8 cellular contexts compared by ENCODE assay signal in the genomic region with DNA sequence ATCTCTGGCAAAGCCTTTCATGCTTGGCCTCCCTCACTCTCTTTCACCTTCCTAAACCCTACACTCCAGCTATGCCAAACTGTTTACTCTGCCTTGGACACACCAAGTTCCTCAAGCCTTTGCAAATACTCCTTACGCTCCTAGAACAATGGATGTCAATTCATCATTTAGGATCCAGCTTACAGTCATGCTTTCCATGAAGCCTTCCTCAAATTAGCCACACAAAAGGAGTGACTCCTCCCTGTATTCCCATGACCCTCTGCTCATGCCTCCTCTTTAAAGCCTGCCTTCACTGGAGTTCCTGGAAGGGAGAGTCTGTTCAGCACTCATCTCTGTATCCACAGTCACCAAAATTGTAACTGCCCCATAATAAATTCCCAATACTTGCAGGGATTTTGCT. TPM values are rescaled to one million over a fixed set of nuclear protein-coding genes. Genes with fewer than 3 reads are reported as not detected.
A peak's percentile ranks its signal among the peaks of the same experiment; 100 is the strongest.
DNase-seq lines count a peak whose midpoint lies in the region; ATAC-seq, FAIRE-seq and TF ChIP-seq lines count a peak whose summit lies in the region.

No MANE protein-coding gene starts in this region.

- no peak overlapping the region for H2AK5ac ChIP-seq in H1 (ENCODE audit: low read depth, low read length)

- H2AFZ ChIP-seq in PC-3 (ENCODE audit: low read length), result peak overlapping the region; percentile 89
- H2AFZ ChIP-seq in H1 (ENCODE audit: low read length), result peak overlapping the region; percentile 76; the same call in 1 of the 2 replicates

- peak overlapping the region; percentile 87 for H3K4me2 ChIP-seq in PC-3 (ENCODE audit: low read length)
- no peak overlapping the region; a peak in 1 of 4 replicates for H3K4me2 ChIP-seq in H1 (ENCODE audit: insufficient read depth in 1 of 2, low read depth in 2 of 2, low read length in 2 of 2)
- peak overlapping the region; percentile 97 for H3K4me2 ChIP-seq in skeletal muscle satellite cell (ENCODE audit: low read length)

- H3K79me1 ChIP-seq in H1 (ENCODE audit: low read depth, low read length), result no peaks in the 10 kb centered on the region

- no peaks in the 10 kb centered on the region for H3F3A ChIP-seq in PC-3 (ENCODE audit: low read length, unreplicated experiment)

- H3K4me3 Mint-ChIP-seq in T-helper 2 cell treated with Interferon-gamma antibody and Interleukin-4, amounts not matched to agents 5 μg/mL and 100 μg/mL, for 36 hours, result peak overlapping the region; percentile 76

- H4K5ac ChIP-seq in H1 (ENCODE audit: insufficient read length, low read depth, low read length), result no peak overlapping the region

- H3K79me2 ChIP-seq in PC-3 (ENCODE audit: low read length) (no peaks in the 10 kb centered on the region), H1 (ENCODE audit: control insufficient read depth in 1 of 2, insufficient read depth in 2 of 2, low read length in 2 of 2) (no peaks in the 10 kb centered on the region)

- H3K23ac ChIP-seq in H1 (ENCODE audit: insufficient read length), result no peak overlapping the region

- ATAC-seq in PC-3, result no peak
- ATAC-seq in GM19463 (IDR thresholded peaks at IDR 0.05; ENCODE audit: unreplicated experiment), result no peak

- no peak overlapping the region for H2BK120ac ChIP-seq in H1 (replicated peaks; ENCODE audit: low read depth, low read length)

- H3K27ac ChIP-seq in PC-3 (ENCODE audit: low read length), result no peak overlapping the region
- no peak overlapping the region for H3K27ac ChIP-seq in H1 (ENCODE audit: low read depth, low read length)

- H3K27ac Mint-ChIP-seq in T-helper 2 cell treated with Interferon-gamma antibody and Interleukin-4, amounts not matched to agents 5 μg/mL and 100 μg/mL, for 36 hours, result no peak overlapping the region

- no peak overlapping the region for H3K18ac ChIP-seq in H1 (ENCODE audit: extremely low read depth, low read length)

- H2BK20ac ChIP-seq in H1 (ENCODE audit: low read length), result no peak overlapping the region

- POLR2A ChIA-PET in PC-3 (lab: Charles Lee; ENCODE audit: unreplicated experiment), result no interaction called here
- POLR2A ChIA-PET in H1 (lab: Charles Lee; ENCODE audit: partially characterized antibody), result interaction anchor here (0.8 kb wide), 1 partner anchor 16 kb away, joined by 3 read pairs; no protein-coding TSS in a partner anchor

- DNase-seq in T-helper 2 cell treated with Interferon-gamma antibody and Interleukin-4, amounts not matched to agents 5 μg/mL and 100 μg/mL, for 36 hours (ENCODE audit: low spot score), result no peak
- no peak for DNase-seq in T-helper 2 cell
- peak; percentile 6 for DNase-seq in PC-3
- DNase-seq in H1 (ENCODE audit: low read depth in 1 of 2, low spot score in 2 of 2), result peak in 1 of 2 experiments; percentile 38
- DNase-seq in A172 (ENCODE audit: low spot score), result no peak
- DNase-seq in GM12892 (ENCODE audit: insufficient read length), result no peak

- no peak overlapping the region for H3K14ac ChIP-seq in H1 (ENCODE audit: insufficient read length)

- no peak overlapping the region for H2BK15ac ChIP-seq in H1 (ENCODE audit: low read length)

- H3K36me3 Mint-ChIP-seq in T-helper 2 cell treated with Interferon-gamma antibody and Interleukin-4, amounts not matched to agents 5 μg/mL and 100 μg/mL, for 36 hours (ENCODE audit: low read depth), result no peaks in the 10 kb centered on the region

- no peak for TF ChIP-seq CTCF in PC-3 (conservative IDR thresholded peaks at IDR 0.05; ENCODE audit: low read depth, low read length)
- no peak for TF ChIP-seq CTCF in H1 (IDR thresholded peaks at IDR 0.05; ENCODE audit: control extremely low read depth in 1 of 3, insufficient read depth in 1 of 3, low read depth in 1 of 3, low read length in 3 of 3)

- H3K9me3 Mint-ChIP-seq in T-helper 2 cell treated with Interferon-gamma antibody and Interleukin-4, amounts not matched to agents 5 μg/mL and 100 μg/mL, for 36 hours, result no peaks in the 10 kb centered on the region

- no peak overlapping the region for H4K8ac ChIP-seq in H1 (ENCODE audit: extremely low read depth, insufficient read depth, low read length)

- no peak for FAIRE-seq in H1 (lab: Jason Lieb, UNC)
- no peak for FAIRE-seq in GM12892 (lab: Jason Lieb, UNC)

- H3K9me2 ChIP-seq in PC-3 (replicated peaks; ENCODE audit: low read length), result no peaks in the 10 kb centered on the region

- peaks cover 17% of the 10 kb centered on the region for H3K27me3 Mint-ChIP-seq in T-helper 2 cell treated with Interferon-gamma antibody and Interleukin-4, amounts not matched to agents 5 μg/mL and 100 μg/mL, for 36 hours (ENCODE audit: low read depth)

- no peak for TF ChIP-seq EP300 in H1 (IDR thresholded peaks at IDR 0.05; ENCODE audit: borderline replicate concordance in 1 of 2, low read depth in 2 of 2, low read length in 2 of 2)

- WGBS in H1 (ENCODE audit: extremely low coverage in 1 of 2, insufficient coverage in 1 of 2, insufficient read length in 1 of 2, insufficient replicate concordance in 2 of 2, low coverage in 1 of 2, low lambda C conversion rate in 2 of 2, missing lambda C conversion rate in 1 of 2), 2 experiments, result 93% methylated on average over 1 of the region's 1 CpG; no CpG with 5 or more reads in 1 of the 2 experiments

- no peak for TF ChIP-seq RAD21 in H1 (IDR thresholded peaks at IDR 0.05 in 1 of 2, conservative IDR thresholded peaks at IDR 0.05 in 1 of 2; ENCODE audit: low read depth in 2 of 2, low read length in 2 of 2)

- TF ChIP-seq POLR2A in H1 (IDR thresholded peaks at IDR 0.05; ENCODE audit: control extremely low read depth in 1 of 2, low read depth in 2 of 2, low read length in 2 of 2), result no peak
- no peak for TF ChIP-seq POLR2A in GM12892 (IDR thresholded peaks at IDR 0.05; ENCODE audit: low read depth, low read length)

- no peak overlapping the region for H3K56ac ChIP-seq in H1 (replicated peaks; ENCODE audit: insufficient read length, low read depth, low read length)

- H3K27me3 ChIP-seq in PC-3 (ENCODE audit: low read length), result no peaks in the 10 kb centered on the region
- peaks cover 0 to 8% (median 5%) of the 10 kb centered on the region in 4 experiments; a peak in 4 of 7 replicates for H3K27me3 ChIP-seq in H1 (replicated peaks in 1 of 4; ENCODE audit: control insufficient read depth in 3 of 4, extremely low read depth in 1 of 4, insufficient read depth in 3 of 4, low read length in 3 of 4)
- H3K27me3 ChIP-seq in skeletal muscle satellite cell (ENCODE audit: control insufficient read depth, insufficient read depth, low read length), result peaks cover 13% of the 10 kb centered on the region

- H3K9ac ChIP-seq in PC-3 (ENCODE audit: low read length) (no peak overlapping the region), H1 (replicated peaks in 1 of 4; ENCODE audit: extremely low read depth in 1 of 4, low read depth in 3 of 4, low read length in 3 of 4) (no peak overlapping the region), skeletal muscle satellite cell (ENCODE audit: low read depth, low read length) (no peak overlapping the region)

- H3K36me3 ChIP-seq in PC-3 (ENCODE audit: low read depth, low read length) (no peaks in the 10 kb centered on the region), H1 (ENCODE audit: control insufficient read depth in 2 of 4, insufficient read depth in 4 of 4, low read length in 3 of 4) (no peaks in the 10 kb centered on the region), skeletal muscle satellite cell (ENCODE audit: insufficient read depth, low read length) (no peaks in the 10 kb centered on the region)

- H4K20me1 ChIP-seq in PC-3 (ENCODE audit: low read length) (no peaks in the 10 kb centered on the region), H1 (replicated peaks in 1 of 2; ENCODE audit: control insufficient read depth in 1 of 2, insufficient read depth in 2 of 2, low read length in 2 of 2) (peaks cover 0 to 1% of the 10 kb centered on the region in 2 experiments)

- no peak overlapping the region for H2BK5ac ChIP-seq in H1 (ENCODE audit: low read depth, low read length)

- H3K4me3 ChIP-seq in PC-3 (ENCODE audit: low read length) (peak overlapping the region; percentile 70), H1 (ENCODE audit: extremely low read depth in 1 of 4, insufficient read depth in 2 of 4, low read depth in 3 of 4, low read length in 4 of 4) (peak overlapping the region in 1 of 4 experiments; percentile 19; a peak in 1 of 8 replicates), skeletal muscle satellite cell (ENCODE audit: low read length) (peak overlapping the region; percentile 82)

- no peak overlapping the region for H4K91ac ChIP-seq in H1 (replicated peaks; ENCODE audit: insufficient read length, low read length)

- no TSS peak for BruUV-seq in PC-3 (replicated peaks; lab: Mats Ljungman, UMichigan)

- H3K9me3 ChIP-seq in PC-3 (ENCODE audit: low read length) (no peaks in the 10 kb centered on the region), H1 (ENCODE audit: insufficient read depth in 2 of 2, low read depth in 1 of 2, low read length in 1 of 2) (no peaks in the 10 kb centered on the region), skeletal muscle satellite cell (replicated peaks; ENCODE audit: low read length) (no peaks in the 10 kb centered on the region)

- intact Hi-C loops in PC-3 (cut with micrococcal nuclease), result loop anchor here (1.0 to 10.0 kb wide), 4 partner anchors 92 to 292 kb away; partner anchors contain the start of gene XDH

- CTCF ChIA-PET in PC-3 (lab: Charles Lee) (no interaction called here), H1 (lab: Charles Lee; ENCODE audit: partially characterized antibody) (interaction anchor here (0.7 to 3.3 kb wide), 12 partner anchors 10 to 1006 kb away, joined by 3 to 30 read pairs (median 4); no protein-coding TSS in a partner anchor)

- no peak overlapping the region for H2BK12ac ChIP-seq in H1 (ENCODE audit: low read depth, low read length)

- H3K4me1 ChIP-seq in PC-3 (ENCODE audit: insufficient read depth, low read length) (peaks cover 7% of the 10 kb centered on the region; the same call in 1 of the 2 replicates), H1 (replicated peaks in 1 of 4; ENCODE audit: control insufficient read depth in 3 of 4, insufficient read depth in 4 of 4, low read length in 3 of 4) (peaks cover 4 to 6% (median 4%) of the 10 kb centered on the region in 4 experiments; a peak in 5 of 7 replicates), skeletal muscle satellite cell (ENCODE audit: control insufficient read depth, insufficient read depth, low read length) (peaks cover 6% of the 10 kb centered on the region)

- peaks cover 5% of the 10 kb centered on the region; the same call in 1 of the 2 replicates for H3K23me2 ChIP-seq in H1 (ENCODE audit: low read depth, low read length)

- H3K4me1 Mint-ChIP-seq in T-helper 2 cell treated with Interferon-gamma antibody and Interleukin-4, amounts not matched to agents 5 μg/mL and 100 μg/mL, for 36 hours (ENCODE audit: low read depth), result peaks cover 11% of the 10 kb centered on the region

- H3K4ac ChIP-seq in H1 (replicated peaks; ENCODE audit: insufficient read length, low read depth, low read length), result no peak overlapping the region

RNA-seq across cellular contexts. Expression of gene EHD3, which starts 0.7 kb away (rescaled TPM):
- total RNA-seq in PC-3 (2014; rRNA removed), result 3.2 and 4.4 TPM in 2 replicates
- 12.0 TPM in 2 replicates for total RNA-seq in H1 (2021; fragmentation: NEBNext Ultra II Directional; extraction: Animal tissue kit (Norgen Biotek cat#: 25700))
- polyA plus RNA-seq in H1 (2011; rRNA removed), result 9.3 and 10.2 TPM in 2 replicates
- 10.8 TPM for polyA plus RNA-seq in H1 (2011; cell fraction: cytosol; rRNA removed)
- polyA plus RNA-seq in H1 (2011; cell fraction: nucleus; rRNA removed), result 8.1 TPM
- 9.2 to 9.9 TPM (median 9.7 TPM) in 4 replicates for polyA plus RNA-seq in H1 (2012, experiment 1 of 2)
- 7.2 TPM for polyA plus RNA-seq in H1 (2012, experiment 2 of 2)
- polyA plus RNA-seq in H1 (2013, experiment 1 of 2), result 4.8 TPM
- polyA plus RNA-seq in H1 (2013, experiment 2 of 2), result 4.9 TPM
- 15.0 and 18.2 TPM in 2 replicates for polyA minus RNA-seq in H1 (2011; rRNA and poly(A)+ RNA removed)
- polyA minus RNA-seq in H1 (2011; cell fraction: cytosol; rRNA and poly(A)+ RNA removed), result 8.7 TPM
- polyA minus RNA-seq in H1 (2011; cell fraction: nucleus; rRNA and poly(A)+ RNA removed), result 8.3 TPM
- total RNA-seq in skeletal muscle satellite cell (2012; rRNA removed), result 11.7 and 13.5 TPM in 2 replicates
- total RNA-seq in A172 (2014; rRNA removed; shearing (Covaris generic)), result 3.2 and 4.0 TPM in 2 replicates
- polyA plus RNA-seq in GM12892 (2012; ENCODE audit: missing spikeins), result 1.5 TPM

RNA-seq across cellular contexts. Expression of gene CAPN14, which starts 15.9 kb away (rescaled TPM):
- total RNA-seq in PC-3 (2014; rRNA removed), result 0.35 TPM in 1 of 2 replicates, not detected in the other
- total RNA-seq in H1 (2021; fragmentation: NEBNext Ultra II Directional; extraction: Animal tissue kit (Norgen Biotek cat#: 25700)), result 0.07 and 0.08 TPM in 2 replicates
- 0.05 TPM in 1 of 2 replicates, not detected in the other for polyA plus RNA-seq in H1 (2011; rRNA removed)
- 0.08 TPM for polyA plus RNA-seq in H1 (2011; cell fraction: cytosol; rRNA removed)
- 0.07 TPM for polyA plus RNA-seq in H1 (2011; cell fraction: nucleus; rRNA removed)
- 0.05 to 0.08 TPM (median 0.05 TPM) in 3 of 4 replicates, not detected in the other for polyA plus RNA-seq in H1 (2012, experiment 1 of 2)
- not detected for polyA plus RNA-seq in H1 (2012, experiment 2 of 2)
- 0.06 TPM for polyA plus RNA-seq in H1 (2013, experiment 1 of 2)
- 0.04 TPM for polyA plus RNA-seq in H1 (2013, experiment 2 of 2)
- polyA minus RNA-seq in H1 (2011; rRNA and poly(A)+ RNA removed), result 0.09 and 0.12 TPM in 2 replicates
- not detected for polyA minus RNA-seq in H1 (2011; cell fraction: cytosol; rRNA and poly(A)+ RNA removed)
- 0.30 TPM for polyA minus RNA-seq in H1 (2011; cell fraction: nucleus; rRNA and poly(A)+ RNA removed)
- total RNA-seq in skeletal muscle satellite cell (2012; rRNA removed), result not detected in 2 replicates
- not detected in 2 replicates for total RNA-seq in A172 (2014; rRNA removed; shearing (Covaris generic))
- polyA plus RNA-seq in GM12892 (2012; ENCODE audit: missing spikeins), result 0.91 TPM

Comparison
In these comparisons a context has a peak if more than half of its experiments do, and no peak if none do; other contexts are left out.
1. H3K4me2 ChIP-seq: peak in PC-3 (single experiment) and skeletal muscle satellite cell (single experiment); none in H1 (0 of 2).